In the genomic region with DNA sequence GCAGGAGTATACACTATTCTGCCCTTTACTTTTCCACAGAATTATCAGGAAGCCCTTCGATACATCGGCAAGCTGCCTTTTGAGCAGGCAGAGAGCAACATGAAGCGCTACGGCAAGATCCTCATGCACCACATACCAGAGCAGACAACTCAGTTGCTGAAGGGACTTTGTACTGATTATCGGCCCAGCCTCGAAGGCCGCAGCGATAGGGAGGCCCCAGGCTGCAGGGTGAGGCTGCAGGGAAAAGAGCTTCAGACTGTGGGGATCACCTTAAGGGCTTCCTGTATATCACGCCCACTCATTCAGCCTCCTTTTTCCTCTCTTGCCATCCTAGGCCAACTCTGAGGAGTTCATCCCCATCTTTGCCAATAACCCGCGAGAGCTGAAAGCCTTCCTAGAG, we compare ENCODE assay signal across 15 cellular contexts. TPM values are rescaled to one million over a fixed set of nuclear protein-coding genes. Genes with fewer than 3 reads are reported as not detected.
DNase-seq lines count a peak whose midpoint lies in the region; ATAC-seq and TF ChIP-seq lines count a peak whose summit lies in the region.
"Had no signal": no experiment of that assay in that cellular context is flagged by ENCODE, and none has a peak within 500 bp of the region (broad histone marks: within the 10 kb centered on the region; RNA-seq: fewer than 3 reads in every experiment).

No MANE protein-coding gene starts in this region.

- H3K27ac Mint-ChIP-seq in activated naive CD4-positive, alpha-beta T cell treated with anti-CD3 and anti-CD28 coated beads, Interleukin-2, amount 10 ng/mL, durations not matched to agents 7 days and 5 days: peak overlapping the region; percentile 6
- H3K27ac Mint-ChIP-seq in activated naive CD4-positive, alpha-beta T cell treated with anti-CD3 and anti-CD28 coated beads, Interleukin-2, amount 50 U/mL, for 72 hours: no peak overlapping the region
- H3K27ac Mint-ChIP-seq in endothelial cell (ENCODE audit: unreplicated experiment): no peak overlapping the region

- DNase-seq in activated naive CD4-positive, alpha-beta T cell treated with anti-CD3 and anti-CD28 coated beads, Interleukin-2, amount 10 ng/mL, durations not matched to agents 7 days and 5 days: no peak
- no peak for DNase-seq in activated naive CD4-positive, alpha-beta T cell treated with anti-CD3 and anti-CD28 coated beads, Interleukin-2, amount 50 U/mL, for 72 hours (ENCODE audit: low spot score in 2 of 2)
- DNase-seq in endothelial cell (ENCODE audit: low spot score): no peak
- DNase-seq in posterior vena cava (ENCODE audit: low spot score): peak; percentile 58
- no peak for DNase-seq in OCI-M2 (lab: John Stamatoyannopoulos, UW; ENCODE audit: unreplicated experiment)
- DNase-seq in activated effector memory CD4-positive, alpha-beta T cell treated with Interleukin-2 at 50 U/mL for 16 hours: no peak
- no peak for DNase-seq in activated effector memory CD4-positive, alpha-beta T cell treated with anti-CD3 and anti-CD28 coated beads, Interleukin-2, amount 50 U/mL, for 16 hours
- DNase-seq: C1 segment of cervical spinal cord; Calu3; CD4-positive, alpha-beta memory T cell; COR-L47; DMS53; DMS79 treated with DMSO at 0.1 percent for 48 hours; GF-D8; GOT3 had no signal

- CTCF ChIA-PET in activated naive CD4-positive, alpha-beta T cell treated with anti-CD3 and anti-CD28 coated beads, Interleukin-2, amount 10 ng/mL, durations not matched to agents 7 days and 5 days (lab: Charles Lee): no interaction called here

- no peak for TF ChIP-seq CTCF in endothelial cell (IDR thresholded peaks at IDR 0.05; ENCODE audit: unreplicated experiment)

- no peaks in the 10 kb centered on the region for H3K27me3 Mint-ChIP-seq in activated naive CD4-positive, alpha-beta T cell treated with anti-CD3 and anti-CD28 coated beads, Interleukin-2, amount 10 ng/mL, durations not matched to agents 7 days and 5 days
- peaks cover 5% of the 10 kb centered on the region for H3K27me3 Mint-ChIP-seq in endothelial cell (ENCODE audit: unreplicated experiment)
- H3K27me3 Mint-ChIP-seq: CD4-positive, alpha-beta memory T cell had no signal

- no peak for ATAC-seq in activated naive CD4-positive, alpha-beta T cell treated with anti-CD3 and anti-CD28 coated beads, Interleukin-2, amount 50 U/mL, for 72 hours

- peaks cover 57% of the 10 kb centered on the region for H3K36me3 Mint-ChIP-seq in activated naive CD4-positive, alpha-beta T cell treated with anti-CD3 and anti-CD28 coated beads, Interleukin-2, amount 10 ng/mL, durations not matched to agents 7 days and 5 days
- H3K36me3 Mint-ChIP-seq in activated naive CD4-positive, alpha-beta T cell treated with anti-CD3 and anti-CD28 coated beads, Interleukin-2, amount 50 U/mL, for 72 hours: peaks cover 5 to 16% of the 10 kb centered on the region in 2 donors
- peaks cover 61% of the 10 kb centered on the region for H3K36me3 Mint-ChIP-seq in endothelial cell (ENCODE audit: low read depth, unreplicated experiment)

- no peaks in the 10 kb centered on the region for H3K9me3 Mint-ChIP-seq in activated naive CD4-positive, alpha-beta T cell treated with anti-CD3 and anti-CD28 coated beads, Interleukin-2, amount 10 ng/mL, durations not matched to agents 7 days and 5 days
- no peaks in the 10 kb centered on the region for H3K9me3 Mint-ChIP-seq in activated naive CD4-positive, alpha-beta T cell treated with anti-CD3 and anti-CD28 coated beads, Interleukin-2, amount 50 U/mL, for 72 hours
- H3K9me3 Mint-ChIP-seq in endothelial cell (ENCODE audit: unreplicated experiment): no peaks in the 10 kb centered on the region
- H3K9me3 Mint-ChIP-seq: CD4-positive, alpha-beta memory T cell had no signal

- intact Hi-C loops in posterior vena cava (cut with DNase I): no loop called here

- H3K4me1 Mint-ChIP-seq in activated naive CD4-positive, alpha-beta T cell treated with anti-CD3 and anti-CD28 coated beads, Interleukin-2, amount 10 ng/mL, durations not matched to agents 7 days and 5 days: no peaks in the 10 kb centered on the region
- H3K4me1 Mint-ChIP-seq in endothelial cell (ENCODE audit: unreplicated experiment): no peaks in the 10 kb centered on the region

- no peak overlapping the region for H3K4me3 Mint-ChIP-seq in activated naive CD4-positive, alpha-beta T cell treated with anti-CD3 and anti-CD28 coated beads, Interleukin-2, amount 10 ng/mL, durations not matched to agents 7 days and 5 days
- H3K4me3 Mint-ChIP-seq in endothelial cell (ENCODE audit: unreplicated experiment): peak overlapping the region; percentile 65
- H3K4me3 Mint-ChIP-seq: CD4-positive, alpha-beta memory T cell had no signal

RNA-seq across cellular contexts. Expression of gene HMBS, which starts 6.8 kb away (rescaled TPM):
- 10 to 100 TPM; 20.0 to 35.7 TPM for total RNA-seq in activated naive CD4-positive, alpha-beta T cell treated with anti-CD3 and anti-CD28 coated beads, Interleukin-2, amount 50 U/mL, for 72 hours
- total RNA-seq in endothelial cell (ENCODE audit: unreplicated experiment): 13.6 TPM
- 10 to 100 TPM; 16.8 to 21.1 TPM for total RNA-seq in posterior vena cava

RNA-seq across cellular contexts. Expression of gene VPS11, which starts 10.2 kb away (rescaled TPM):
- 10 to 100 TPM; 26.6 to 42.2 TPM for total RNA-seq in activated naive CD4-positive, alpha-beta T cell treated with anti-CD3 and anti-CD28 coated beads, Interleukin-2, amount 50 U/mL, for 72 hours
- total RNA-seq in endothelial cell (ENCODE audit: unreplicated experiment) (32.7 TPM), posterior vena cava (10 to 100 TPM; 24.8 to 26.6 TPM)

RNA-seq across cellular contexts. Expression of gene HYOU1, which starts 20.8 kb away (rescaled TPM):
- total RNA-seq in activated naive CD4-positive, alpha-beta T cell treated with anti-CD3 and anti-CD28 coated beads, Interleukin-2, amount 50 U/mL, for 72 hours: 100 to 1,000 TPM in 1 of 2 donors, 10 to 100 TPM in 1; 71.7 to 117 TPM
- total RNA-seq in endothelial cell (ENCODE audit: unreplicated experiment) (243 TPM), posterior vena cava (100 to 1,000 TPM; 110 to 128 TPM)

RNA-seq across cellular contexts. Expression of gene DPAGT1, which starts 23.8 kb away (rescaled TPM):
- 10 to 100 TPM; 74.7 to 79.9 TPM for total RNA-seq in activated naive CD4-positive, alpha-beta T cell treated with anti-CD3 and anti-CD28 coated beads, Interleukin-2, amount 50 U/mL, for 72 hours
- total RNA-seq in endothelial cell (ENCODE audit: unreplicated experiment) (53.2 TPM), posterior vena cava (10 to 100 TPM; 23.8 to 24.2 TPM)

RNA-seq across cellular contexts. Expression of gene C2CD2L, which starts 29.3 kb away (rescaled TPM):
- total RNA-seq in activated naive CD4-positive, alpha-beta T cell treated with anti-CD3 and anti-CD28 coated beads, Interleukin-2, amount 50 U/mL, for 72 hours: 10 to 100 TPM; 19.1 to 43.2 TPM
- total RNA-seq in endothelial cell (ENCODE audit: unreplicated experiment): 11.7 TPM
- 1 to 10 TPM; 7.4 to 8.5 TPM for total RNA-seq in posterior vena cava
